In genomic region chr9:133825555-133826198, GRCh38 we compare ENCODE assay signal across 15 cellular contexts.
A peak's percentile ranks its signal among the peaks of the same experiment; 100 is the strongest.
DNase-seq lines count a peak whose midpoint lies in the region; ATAC-seq, FAIRE-seq and TF ChIP-seq lines count a peak whose summit lies in the region.
"Had no signal": no experiment of that assay in that cellular context is flagged by ENCODE, and none has a peak within 500 bp of the region (broad histone marks: within the 10 kb centered on the region; RNA-seq: fewer than 3 reads in every experiment).

No MANE protein-coding gene starts in this region.

- H3K4me1 ChIP-seq in HepG2 (ENCODE audit: insufficient read depth, low read length) (no peaks in the 10 kb centered on the region), right lobe of liver (no peaks in the 10 kb centered on the region), K562 (replicated peaks in 1 of 2; ENCODE audit: control insufficient read depth in 2 of 2, insufficient read depth in 2 of 2, low read length in 2 of 2) (peaks cover 0 to 5% of the 10 kb centered on the region in 2 experiments; a peak in 2 of 5 replicates), kidney (ENCODE audit: control insufficient read depth in 1 of 2, insufficient read depth in 1 of 2, low read depth in 1 of 2, low read length in 2 of 2) (no peaks in the 10 kb centered on the region), vagina (peaks cover 8% of the 10 kb centered on the region), foreskin keratinocyte (no peaks in the 10 kb centered on the region)
- H3K4me1 ChIP-seq: upper lobe of right lung had no signal

- intact Hi-C loops in HepG2 (cut with micrococcal nuclease; ENCODE audit: unreplicated experiment) (no loop called here), right lobe of liver (cut with DNase I) (no loop called here), K562 (cut with micrococcal nuclease) (no loop called here), kidney (cut with DNase I) (no loop called here), vagina (cut with DNase I) (no loop called here)

- WGBS in HepG2 (ENCODE audit: low lambda C conversion rate): 90% methylated on average over 12 of the region's 17 CpGs
- WGBS in right lobe of liver (ENCODE audit: insufficient coverage, low coverage, low lambda C conversion rate, missing lambda C conversion rate): 79% methylated on average over 16 of the region's 17 CpGs
- 6% methylated on average over 17 of the region's 17 CpGs for WGBS in K562 (ENCODE audit: insufficient coverage, low coverage, missing lambda C conversion rate)

- H3K9me3 ChIP-seq in HepG2 (ENCODE audit: low read length) (no peaks in the 10 kb centered on the region), right lobe of liver (no peaks in the 10 kb centered on the region), K562 (replicated peaks; ENCODE audit: control insufficient read depth, insufficient read depth, low read depth, low read length) (no peaks in the 10 kb centered on the region), kidney (ENCODE audit: control insufficient read depth in 1 of 2, low read length in 2 of 2) (no peaks in the 10 kb centered on the region), vagina (no peaks in the 10 kb centered on the region)
- H3K9me3 ChIP-seq: left ventricle myocardium inferior, MG63, upper lobe of right lung had no signal

- no peaks in the 10 kb centered on the region for H3K9me1 ChIP-seq in K562 (ENCODE audit: control insufficient read depth, insufficient read depth, low read length)

- no peak for TF ChIP-seq RAD21 in HepG2 (CRISPR knock-in tag; IDR thresholded peaks at IDR 0.05)
- TF ChIP-seq RAD21 in K562 (CRISPR knock-in tag; conservative IDR thresholded peaks at IDR 0.05 in 1 of 2, IDR thresholded peaks at IDR 0.05 in 1 of 2): no peak

- H2AFZ ChIP-seq in HepG2 (ENCODE audit: low read length): no peak overlapping the region
- no peak overlapping the region for H2AFZ ChIP-seq in K562 (ENCODE audit: low read depth, low read length)

- H4K20me1 ChIP-seq in HepG2 (ENCODE audit: insufficient read depth, low read length) (peaks cover 6% of the 10 kb centered on the region; the same call in 1 of the 2 replicates), K562 (replicated peaks; ENCODE audit: control insufficient read depth, insufficient read depth, low read length) (peaks cover 8% of the 10 kb centered on the region)

- no peak overlapping the region for H3K4me3 ChIP-seq in HepG2 (replicated peaks in 1 of 3; ENCODE audit: insufficient read depth in 1 of 3, low read depth in 2 of 3, low read length in 3 of 3)
- no peak overlapping the region for H3K4me3 ChIP-seq in right lobe of liver
- H3K4me3 ChIP-seq in K562: no peak overlapping the region
- H3K4me3 ChIP-seq in kidney (ENCODE audit: low read length in 2 of 2): no peak overlapping the region
- no peak overlapping the region for H3K4me3 ChIP-seq in vagina
- H3K4me3 ChIP-seq: left ventricle myocardium inferior, MG63, upper lobe of right lung had no signal

- POLR2A ChIA-PET in HepG2 (lab: Yijun Ruan, JAX) (no interaction called here), K562 (lab: Yijun Ruan, JAX) (interaction anchor here (0.6 to 1.0 kb wide), 4 partner anchors 11 to 548 kb away, joined by 3 to 4 read pairs (median 3); no protein-coding TSS in a partner anchor)

- DNase-seq in HepG2 (ENCODE audit: low spot score) (no peak), right lobe of liver (no peak), K562 (ENCODE audit: extremely low read depth in 1 of 4, low spot score in 3 of 4) (no peak), kidney (peak; percentile 63), vagina (ENCODE audit: extremely low spot score in 2 of 2) (no peak), foreskin melanocyte (no peak), foreskin keratinocyte (no peak)
- no peak for DNase-seq in stimulated activated CD4-positive, alpha-beta T cell treated with anti-CD3 and anti-CD28 coated beads, Interleukin-4, amount 100 ng/mL, for 4 hours
- DNase-seq: activated CD4-positive, alpha-beta T cell treated with anti-CD3 and anti-CD28 coated beads for 1 hour; effector memory CD8-positive, alpha-beta T cell; left ventricle myocardium inferior; MG63; stimulated activated CD8-positive, alpha-beta memory T cell treated with anti-CD3 and anti-CD28 coated beads, Interleukin-4, amount 100 ng/mL, for 48 hours; upper lobe of right lung had no signal

- no peak for ATAC-seq in HepG2
- no peak for ATAC-seq in right lobe of liver
- peak; percentile 44 for ATAC-seq in K562
- no peak for ATAC-seq in foreskin keratinocyte
- ATAC-seq: effector memory CD8-positive, alpha-beta T cell had no signal

- FAIRE-seq in HepG2 (lab: Jason Lieb, UNC) (no peak), K562 (lab: Jason Lieb, UNC) (no peak), kidney (lab: Jason Lieb, UNC) (no peak)
- FAIRE-seq: A204.1 had no signal

- H3K27me3 ChIP-seq in HepG2 (ENCODE audit: control insufficient read depth in 1 of 2, insufficient read depth in 2 of 2, low read length in 2 of 2) (no peaks in the 10 kb centered on the region), right lobe of liver (no peaks in the 10 kb centered on the region), K562 (ENCODE audit: control insufficient read depth in 2 of 2, insufficient read depth in 2 of 2, low read length in 2 of 2) (peaks cover 25 to 69% of the 10 kb centered on the region in 2 experiments; a peak in 4 of 5 replicates), vagina (no peaks in the 10 kb centered on the region), foreskin keratinocyte (no peaks in the 10 kb centered on the region)
- H3K27me3 ChIP-seq: MG63, upper lobe of right lung had no signal

- H3K9ac ChIP-seq in HepG2 (ENCODE audit: insufficient read depth, low read depth, low read length) (no peak overlapping the region), K562 (ENCODE audit: insufficient read depth in 1 of 2, low read depth in 2 of 2, low read length in 2 of 2) (no peak overlapping the region), kidney (ENCODE audit: low read length in 2 of 2) (no peak overlapping the region)

- TF ChIP-seq EP300 in HepG2 (IDR thresholded peaks at IDR 0.05; ENCODE audit: low read depth in 2 of 2, low read length in 2 of 2) (no peak), HepG2 (CRISPR knock-in tag; IDR thresholded peaks at IDR 0.05; ENCODE audit: borderline replicate concordance) (no peak), K562 (IDR thresholded peaks at IDR 0.05; ENCODE audit: low read length) (no peak)

- TF ChIP-seq POLR2A in HepG2 (IDR thresholded peaks at IDR 0.05; ENCODE audit: insufficient read depth in 1 of 2, low read depth in 2 of 2, low read length in 2 of 2) (no peak), right lobe of liver (IDR thresholded peaks at IDR 0.05) (no peak), K562 (conservative IDR thresholded peaks at IDR 0.05) (no peak), vagina (IDR thresholded peaks at IDR 0.05) (no peak)

- H3K4me2 ChIP-seq in HepG2 (ENCODE audit: low read depth, low read length) (no peak overlapping the region), K562 (ENCODE audit: insufficient read depth, low read length) (no peak overlapping the region; the same call in 1 of the 2 replicates)

- no peak for TF ChIP-seq CTCF in HepG2 (CRISPR knock-in tag; IDR thresholded peaks at IDR 0.05)
- no peak for TF ChIP-seq CTCF in right lobe of liver (IDR thresholded peaks at IDR 0.05)
- no peak for TF ChIP-seq CTCF in K562 (IDR thresholded peaks at IDR 0.05 in 2 of 3, conservative IDR thresholded peaks at IDR 0.05 in 1 of 3; ENCODE audit: insufficient read depth in 2 of 3, low read depth in 1 of 3, low read length in 3 of 3)
- no peak for TF ChIP-seq CTCF in kidney (IDR thresholded peaks at IDR 0.05; ENCODE audit: borderline replicate concordance, extremely low read depth, insufficient read depth)
- TF ChIP-seq CTCF in vagina (IDR thresholded peaks at IDR 0.05): no peak
- no peak for TF ChIP-seq CTCF in foreskin keratinocyte (conservative IDR thresholded peaks at IDR 0.05)

- BruUV-seq in HepG2 (replicated peaks; lab: Mats Ljungman, UMichigan) (no TSS peak), K562 (replicated peaks; lab: Mats Ljungman, UMichigan) (no TSS peak)

- in situ Hi-C loops in HepG2 (cut with HindIII; ENCODE audit: extremely low pct_ligation_motif_present, low pct_unique_long_range_greater_than_20kb): no loop called here
- in situ Hi-C loops in K562 (cut with MboI): no loop called here

- CTCF ChIA-PET in HepG2 (lab: Yijun Ruan, JAX; ENCODE audit: low intra/inter-chr PET ratio, low total read pairs) (no interaction called here), K562 (lab: Yijun Ruan, JAX; ENCODE audit: low intra/inter-chr PET ratio) (no interaction called here)

- H3K79me2 ChIP-seq in HepG2 (ENCODE audit: insufficient read depth, low read length): no peaks in the 10 kb centered on the region
- no peaks in the 10 kb centered on the region for H3K79me2 ChIP-seq in K562 (ENCODE audit: control insufficient read depth, insufficient read depth, low read length)

- H3K36me3 ChIP-seq in HepG2 (replicated peaks in 1 of 2; ENCODE audit: control insufficient read depth in 1 of 2, insufficient read depth in 2 of 2, low read length in 2 of 2) (peaks cover 20 to 41% of the 10 kb centered on the region in 2 experiments; a peak in 4 of 5 replicates), right lobe of liver (peaks cover 0 to 16% (median 2%) of the 10 kb centered on the region in 4 donors), K562 (ENCODE audit: control insufficient read depth, insufficient read depth, low read length) (no peaks in the 10 kb centered on the region), kidney (ENCODE audit: control insufficient read depth in 1 of 2, insufficient read depth in 2 of 2, low read length in 2 of 2) (no peaks in the 10 kb centered on the region), vagina (no peaks in the 10 kb centered on the region)
- H3K36me3 ChIP-seq: left ventricle myocardium inferior, upper lobe of right lung had no signal

- H3K27ac ChIP-seq in HepG2 (ENCODE audit: extremely low read length, insufficient read depth, low read length) (no peak overlapping the region), right lobe of liver (no peak overlapping the region), K562 (ENCODE audit: extremely low read depth, low read depth, low read length) (no peak overlapping the region), kidney (ENCODE audit: low read depth in 2 of 2, low read length in 2 of 2) (no peak overlapping the region), vagina (peak overlapping the region; percentile 14), foreskin keratinocyte (no peak overlapping the region)
- H3K27ac ChIP-seq: left ventricle myocardium inferior, upper lobe of right lung had no signal

TF ChIP-seq in HepG2, 621 proteins besides CTCF, POLR2A, EP300 and RAD21 (continues in another document):
- TF ChIP-seq ATF7 (IDR thresholded peaks at IDR 0.05) (peak; percentile 55), ATF7 (CRISPR knock-in tag; IDR thresholded peaks at IDR 0.05) (no peak), MAFG (CRISPR knock-in tag; IDR thresholded peaks at IDR 0.05) (no peak)

TF ChIP-seq in K562, 482 proteins besides CTCF, POLR2A, EP300 and RAD21 (continues in another document):
- TF ChIP-seq CEBPG (CRISPR knock-in tag; IDR thresholded peaks at IDR 0.05) (peak; percentile 79), CEBPG (tag; conservative IDR thresholded peaks at IDR 0.05 in 1 of 2, IDR thresholded peaks at IDR 0.05 in 1 of 2) (peak; percentile 77 to 85)

Comparison
In these comparisons a context has a peak if more than half of its experiments do, and no peak if none do; other contexts are left out.
1. Of the 241 proteins assayed by ChIP-seq in both HepG2 and K562: peak only in HepG2: none; only in K562: ATF4, CEBPB, CEBPG and MAFG; in both: none; in neither: 235; mixed calls (peak in some experiments, not most) for 2.